ENCODE assay signal across 19 cellular contexts in genomic region chr11:58742981-58743880, GRCh38. TPM values are rescaled to one million over a fixed set of nuclear protein-coding genes. Genes with fewer than 3 reads are reported as not detected.
DNase-seq lines count a peak whose midpoint lies in the region; ATAC-seq, FAIRE-seq and TF ChIP-seq lines count a peak whose summit lies in the region.
"Had no signal": no experiment of that assay in that cellular context is flagged by ENCODE, and none has a peak within 500 bp of the region (broad histone marks: within the 10 kb centered on the region; RNA-seq: fewer than 3 reads in every experiment).

No MANE protein-coding gene starts in this region.

- intact Hi-C loops in HepG2 (cut with micrococcal nuclease; ENCODE audit: unreplicated experiment) (no loop called here), right lobe of liver (cut with DNase I) (no loop called here)
- intact Hi-C loops in CD4-positive, alpha-beta memory T cell (cut with micrococcal nuclease) = no loop called here
- intact Hi-C loops in activated T-helper 1 cell treated with anti-CD3 and anti-CD28 coated beads, Interleukin-12 subunit alpha, Interleukin-12 subunit beta, Interleukin-2, Interleukin-4 antibody, amounts not matched to agents 30 ng/mL and 10 ng/mL and 1 ng/mL, durations not matched to agents 14 hours and 24 hours and 36 hours (cut with micrococcal nuclease) = no loop called here

- no peak overlapping the region for H3K4ac ChIP-seq in H1 (replicated peaks; ENCODE audit: insufficient read length, low read depth, low read length)

- no peak overlapping the region for H3K18ac ChIP-seq in H1 (ENCODE audit: extremely low read depth, low read length)

- H2BK12ac ChIP-seq in H1 (ENCODE audit: low read depth, low read length) = no peak overlapping the region

- H2BK5ac ChIP-seq in H1 (ENCODE audit: low read depth, low read length) = no peak overlapping the region

- CTCF ChIA-PET in HepG2 (lab: Yijun Ruan, JAX; ENCODE audit: low intra/inter-chr PET ratio, low total read pairs) (no interaction called here), H1 (lab: Charles Lee; ENCODE audit: partially characterized antibody) (interaction anchor here (0.7 kb wide), 1 partner anchor 37 kb away, joined by 3 read pairs; no protein-coding TSS in a partner anchor)
- CTCF ChIA-PET in CD4-positive, alpha-beta memory T cell (lab: Charles Lee; ENCODE audit: partially characterized antibody) = no interaction called here

- H3K27ac ChIP-seq in HepG2 (ENCODE audit: extremely low read length, insufficient read depth, low read length) = no peak overlapping the region
- H3K27ac ChIP-seq in right lobe of liver = no peak overlapping the region
- no peak overlapping the region for H3K27ac ChIP-seq in H1 (ENCODE audit: low read depth, low read length)
- H3K27ac ChIP-seq in CD4-positive, alpha-beta memory T cell (ENCODE audit: low read depth, low read length) = no peak overlapping the region
- H3K27ac ChIP-seq: breast epithelium, hepatocyte had no signal

- H3K27me3 ChIP-seq in HepG2 (ENCODE audit: control insufficient read depth in 1 of 2, insufficient read depth in 2 of 2, low read length in 2 of 2) (peaks cover 0 to 1% of the 10 kb centered on the region in 2 experiments; a peak in 1 of 5 replicates), right lobe of liver (no peaks in the 10 kb centered on the region), H1 (replicated peaks in 1 of 4; ENCODE audit: control insufficient read depth in 3 of 4, extremely low read depth in 1 of 4, insufficient read depth in 3 of 4, low read length in 3 of 4) (no peaks in the 10 kb centered on the region)
- H3K27me3 ChIP-seq in CD4-positive, alpha-beta memory T cell (ENCODE audit: insufficient read depth, low read length) = no peaks in the 10 kb centered on the region
- H3K27me3 ChIP-seq: breast epithelium, hepatocyte had no signal

- H2BK20ac ChIP-seq in H1 (ENCODE audit: low read length) = no peak overlapping the region

- H4K20me1 ChIP-seq in HepG2 (ENCODE audit: insufficient read depth, low read length) = no peaks in the 10 kb centered on the region
- H4K20me1 ChIP-seq in H1 (replicated peaks in 1 of 2; ENCODE audit: control insufficient read depth in 1 of 2, insufficient read depth in 2 of 2, low read length in 2 of 2) = no peaks in the 10 kb centered on the region

- H3K79me2 ChIP-seq in HepG2 (ENCODE audit: insufficient read depth, low read length) = no peaks in the 10 kb centered on the region
- H3K79me2 ChIP-seq in H1 (ENCODE audit: control insufficient read depth in 1 of 2, insufficient read depth in 2 of 2, low read length in 2 of 2) = no peaks in the 10 kb centered on the region
- H3K79me2 ChIP-seq: hepatocyte had no signal

- no peak overlapping the region for H2AK5ac ChIP-seq in H1 (ENCODE audit: low read depth, low read length)

- in situ Hi-C loops in HepG2 (cut with HindIII; ENCODE audit: extremely low pct_ligation_motif_present, low pct_unique_long_range_greater_than_20kb) = no loop called here

- H3K36me3 Mint-ChIP-seq in CD4-positive, alpha-beta memory T cell = peaks cover 0 to 5% of the 10 kb centered on the region in 2 donors
- H3K36me3 Mint-ChIP-seq in activated T-helper 1 cell treated with anti-CD3 and anti-CD28 coated beads, Interleukin-12 subunit alpha, Interleukin-12 subunit beta, Interleukin-2, Interleukin-4 antibody, amounts not matched to agents 30 ng/mL and 10 ng/mL and 1 ng/mL, durations not matched to agents 14 hours and 24 hours and 36 hours (ENCODE audit: low read depth) = no peaks in the 10 kb centered on the region

- no peak overlapping the region for H4K5ac ChIP-seq in H1 (ENCODE audit: insufficient read length, low read depth, low read length)

- TF ChIP-seq CTCF in HepG2 (CRISPR knock-in tag; IDR thresholded peaks at IDR 0.05) = peak; percentile 9; the same call in 1 of the 2 replicates
- no peak for TF ChIP-seq CTCF in right lobe of liver (IDR thresholded peaks at IDR 0.05)
- peak in 2 of 3 experiments; percentile 9 to 28; a peak in 2 of 4 replicates for TF ChIP-seq CTCF in H1 (IDR thresholded peaks at IDR 0.05; ENCODE audit: control extremely low read depth in 1 of 3, insufficient read depth in 1 of 3, low read depth in 1 of 3, low read length in 3 of 3)
- peak; percentile 6 for TF ChIP-seq CTCF in retinal pigment epithelial cell (conservative IDR thresholded peaks at IDR 0.05; ENCODE audit: low read depth, low read length)

- TF ChIP-seq POLR2A in HepG2 (IDR thresholded peaks at IDR 0.05; ENCODE audit: insufficient read depth in 1 of 2, low read depth in 2 of 2, low read length in 2 of 2) (no peak), right lobe of liver (IDR thresholded peaks at IDR 0.05) (no peak), H1 (IDR thresholded peaks at IDR 0.05; ENCODE audit: control extremely low read depth in 1 of 2, low read depth in 2 of 2, low read length in 2 of 2) (no peak)

- no peak overlapping the region for H3K27ac Mint-ChIP-seq in CD4-positive, alpha-beta memory T cell
- no peak overlapping the region for H3K27ac Mint-ChIP-seq in activated T-helper 1 cell treated with anti-CD3 and anti-CD28 coated beads, Interleukin-12 subunit alpha, Interleukin-12 subunit beta, Interleukin-2, Interleukin-4 antibody, amounts not matched to agents 30 ng/mL and 10 ng/mL and 1 ng/mL, durations not matched to agents 14 hours and 24 hours and 36 hours
- H3K27ac Mint-ChIP-seq: activated CD4-positive, alpha-beta memory T cell treated with anti-CD3 and anti-CD28 coated beads for 36 hours; activated naive CD8-positive, alpha-beta T cell treated with anti-CD3 and anti-CD28 coated beads, Interleukin-2, amount 10 ng/mL, durations not matched to agents 7 days and 5 days; activated T-cell treated with anti-CD3 and anti-CD28 coated beads, Interleukin-2, amount 50 U/mL, for 72 hours had no signal

- H4K8ac ChIP-seq in H1 (ENCODE audit: extremely low read depth, insufficient read depth, low read length) = no peak overlapping the region

- no peak overlapping the region for H3K56ac ChIP-seq in H1 (replicated peaks; ENCODE audit: insufficient read length, low read depth, low read length)

- H3K79me1 ChIP-seq in H1 (ENCODE audit: low read depth, low read length) = no peaks in the 10 kb centered on the region

- DNase-seq in HepG2 (ENCODE audit: low spot score) = no peak
- no peak for DNase-seq in right lobe of liver
- peak; percentile 23 for DNase-seq in NAMALWA (ENCODE audit: low spot score)
- DNase-seq in H1 (ENCODE audit: low read depth in 1 of 2, low spot score in 2 of 2) = no peak
- no peak for DNase-seq in retinal pigment epithelial cell (ENCODE audit: low read depth)
- no peak for DNase-seq in CD4-positive, alpha-beta memory T cell
- no peak for DNase-seq in NCI-H524 treated with DMSO at 0.1 percent for 48 hours (lab: John Stamatoyannopoulos, UW)
- no peak for DNase-seq in activated T-helper 1 cell treated with anti-CD3 and anti-CD28 coated beads, Interleukin-12 subunit alpha, Interleukin-12 subunit beta, Interleukin-2, Interleukin-4 antibody, amounts not matched to agents 30 ng/mL and 10 ng/mL and 1 ng/mL, durations not matched to agents 14 hours and 24 hours and 36 hours (ENCODE audit: low spot score)
- DNase-seq: activated CD4-positive, alpha-beta memory T cell treated with anti-CD3 and anti-CD28 coated beads for 36 hours; activated naive CD8-positive, alpha-beta T cell treated with anti-CD3 and anti-CD28 coated beads, Interleukin-2, amount 10 ng/mL, durations not matched to agents 7 days and 5 days; activated T-cell treated with anti-CD3 and anti-CD28 coated beads, Interleukin-2, amount 50 U/mL, for 72 hours; NCI-H1694 treated with DMSO at 0.1 percent for 48 hours; NCI-H510A had no signal

- no peak overlapping the region for H4K91ac ChIP-seq in H1 (replicated peaks; ENCODE audit: insufficient read length, low read length)

- TF ChIP-seq RAD21 in HepG2 (CRISPR knock-in tag; IDR thresholded peaks at IDR 0.05) = no peak
- TF ChIP-seq RAD21 in H1 (IDR thresholded peaks at IDR 0.05 in 1 of 2, conservative IDR thresholded peaks at IDR 0.05 in 1 of 2; ENCODE audit: low read depth in 2 of 2, low read length in 2 of 2) = no peak

- H2BK120ac ChIP-seq in H1 (replicated peaks; ENCODE audit: low read depth, low read length) = no peak overlapping the region

- H3K4me3 ChIP-seq in HepG2 (replicated peaks in 1 of 3; ENCODE audit: insufficient read depth in 1 of 3, low read depth in 2 of 3, low read length in 3 of 3) (no peak overlapping the region), right lobe of liver (no peak overlapping the region), H1 (ENCODE audit: extremely low read depth in 1 of 4, insufficient read depth in 2 of 4, low read depth in 3 of 4, low read length in 4 of 4) (no peak overlapping the region), retinal pigment epithelial cell (ENCODE audit: low read length) (no peak overlapping the region)
- no peak overlapping the region for H3K4me3 ChIP-seq in CD4-positive, alpha-beta memory T cell (ENCODE audit: low read length in 2 of 2)
- H3K4me3 ChIP-seq: breast epithelium, hepatocyte had no signal

- H3K36me3 ChIP-seq in HepG2 (replicated peaks in 1 of 2; ENCODE audit: control insufficient read depth in 1 of 2, insufficient read depth in 2 of 2, low read length in 2 of 2) (no peaks in the 10 kb centered on the region), right lobe of liver (no peaks in the 10 kb centered on the region), H1 (ENCODE audit: control insufficient read depth in 2 of 4, insufficient read depth in 4 of 4, low read length in 3 of 4) (no peaks in the 10 kb centered on the region)
- no peaks in the 10 kb centered on the region for H3K36me3 ChIP-seq in CD4-positive, alpha-beta memory T cell (ENCODE audit: insufficient read depth, low read length)
- H3K36me3 ChIP-seq: breast epithelium had no signal

- H3K23ac ChIP-seq in H1 (ENCODE audit: insufficient read length) = no peak overlapping the region

- no peak overlapping the region for H3K4me3 Mint-ChIP-seq in CD4-positive, alpha-beta memory T cell
- no peak overlapping the region for H3K4me3 Mint-ChIP-seq in activated T-helper 1 cell treated with anti-CD3 and anti-CD28 coated beads, Interleukin-12 subunit alpha, Interleukin-12 subunit beta, Interleukin-2, Interleukin-4 antibody, amounts not matched to agents 30 ng/mL and 10 ng/mL and 1 ng/mL, durations not matched to agents 14 hours and 24 hours and 36 hours
- H3K4me3 Mint-ChIP-seq: activated CD4-positive, alpha-beta memory T cell treated with anti-CD3 and anti-CD28 coated beads for 36 hours; activated naive CD8-positive, alpha-beta T cell treated with anti-CD3 and anti-CD28 coated beads, Interleukin-2, amount 10 ng/mL, durations not matched to agents 7 days and 5 days; activated T-cell treated with anti-CD3 and anti-CD28 coated beads, Interleukin-2, amount 50 U/mL, for 72 hours had no signal

- H3K9me3 ChIP-seq in HepG2 (ENCODE audit: low read length) = peaks cover 33% of the 10 kb centered on the region
- H3K9me3 ChIP-seq in right lobe of liver = no peaks in the 10 kb centered on the region
- H3K9me3 ChIP-seq in H1 (ENCODE audit: insufficient read depth in 2 of 2, low read depth in 1 of 2, low read length in 1 of 2) = peaks cover 40 to 48% of the 10 kb centered on the region in 2 experiments
- H3K9me3 ChIP-seq in CD4-positive, alpha-beta memory T cell (ENCODE audit: control insufficient read depth in 1 of 2, low read length in 2 of 2) = peaks cover 0 to 5% of the 10 kb centered on the region in 2 donors

- H2BK15ac ChIP-seq in H1 (ENCODE audit: low read length) = no peak overlapping the region

- H3K4me2 ChIP-seq in HepG2 (ENCODE audit: low read depth, low read length) (no peak overlapping the region), H1 (ENCODE audit: insufficient read depth in 1 of 2, low read depth in 2 of 2, low read length in 2 of 2) (no peak overlapping the region)
- H3K4me2 ChIP-seq: hepatocyte had no signal

- H3K14ac ChIP-seq in H1 (ENCODE audit: insufficient read length) = no peak overlapping the region

- no peak overlapping the region for H3K9ac ChIP-seq in HepG2 (ENCODE audit: insufficient read depth, low read depth, low read length)
- H3K9ac ChIP-seq in H1 (replicated peaks in 1 of 4; ENCODE audit: extremely low read depth in 1 of 4, low read depth in 3 of 4, low read length in 3 of 4) = no peak overlapping the region

- H3K4me1 ChIP-seq in HepG2 (ENCODE audit: insufficient read depth, low read length) = no peaks in the 10 kb centered on the region
- no peaks in the 10 kb centered on the region for H3K4me1 ChIP-seq in right lobe of liver
- H3K4me1 ChIP-seq in H1 (replicated peaks in 1 of 4; ENCODE audit: control insufficient read depth in 3 of 4, insufficient read depth in 4 of 4, low read length in 3 of 4) = no peaks in the 10 kb centered on the region
- no peaks in the 10 kb centered on the region for H3K4me1 ChIP-seq in CD4-positive, alpha-beta memory T cell (ENCODE audit: insufficient read depth, low read length)
- H3K4me1 ChIP-seq: breast epithelium had no signal

- H3K23me2 ChIP-seq in H1 (ENCODE audit: low read depth, low read length) = no peaks in the 10 kb centered on the region

- WGBS in HepG2 (ENCODE audit: low lambda C conversion rate) = 6% methylated on average over 3 of the region's 3 CpGs
- 44% methylated on average over 3 of the region's 3 CpGs for WGBS in right lobe of liver (ENCODE audit: insufficient coverage, low coverage, low lambda C conversion rate, missing lambda C conversion rate)
- WGBS in H1 (ENCODE audit: extremely low coverage in 1 of 2, insufficient coverage in 1 of 2, insufficient read length in 1 of 2, insufficient replicate concordance in 2 of 2, low coverage in 1 of 2, low lambda C conversion rate in 2 of 2, missing lambda C conversion rate in 1 of 2), 2 experiments = 51% methylated on average over 3 of the region's 3 CpGs; no CpG with 5 or more reads in 1 of the 2 experiments

- H2AFZ ChIP-seq in HepG2 (ENCODE audit: low read length) = no peak overlapping the region
- no peak overlapping the region for H2AFZ ChIP-seq in H1 (ENCODE audit: low read length)
- H2AFZ ChIP-seq: hepatocyte had no signal

- ATAC-seq in HepG2 (no peak), right lobe of liver (no peak)
- ATAC-seq: esophagus mucosa, sciatic nerve had no signal

- FAIRE-seq in HepG2 (lab: Jason Lieb, UNC) (no peak), H1 (lab: Jason Lieb, UNC) (no peak)

- no peaks in the 10 kb centered on the region for H3K4me1 Mint-ChIP-seq in CD4-positive, alpha-beta memory T cell
- peaks cover 6% of the 10 kb centered on the region for H3K4me1 Mint-ChIP-seq in activated T-helper 1 cell treated with anti-CD3 and anti-CD28 coated beads, Interleukin-12 subunit alpha, Interleukin-12 subunit beta, Interleukin-2, Interleukin-4 antibody, amounts not matched to agents 30 ng/mL and 10 ng/mL and 1 ng/mL, durations not matched to agents 14 hours and 24 hours and 36 hours (ENCODE audit: low read depth)

- TF ChIP-seq EP300 in HepG2 (IDR thresholded peaks at IDR 0.05; ENCODE audit: low read depth in 2 of 2, low read length in 2 of 2) (no peak), HepG2 (CRISPR knock-in tag; IDR thresholded peaks at IDR 0.05; ENCODE audit: borderline replicate concordance) (no peak), H1 (IDR thresholded peaks at IDR 0.05; ENCODE audit: borderline replicate concordance in 1 of 2, low read depth in 2 of 2, low read length in 2 of 2) (no peak)

- POLR2A ChIA-PET in HepG2 (lab: Yijun Ruan, JAX) (no interaction called here), H1 (lab: Charles Lee; ENCODE audit: partially characterized antibody) (no interaction called here)
- POLR2A ChIA-PET in CD4-positive, alpha-beta memory T cell (lab: Charles Lee; ENCODE audit: partially characterized antibody) = no interaction called here

- H3K27me3 Mint-ChIP-seq in CD4-positive, alpha-beta memory T cell = peaks cover 4 to 12% of the 10 kb centered on the region in 2 donors
- peaks cover 2% of the 10 kb centered on the region for H3K27me3 Mint-ChIP-seq in activated T-helper 1 cell treated with anti-CD3 and anti-CD28 coated beads, Interleukin-12 subunit alpha, Interleukin-12 subunit beta, Interleukin-2, Interleukin-4 antibody, amounts not matched to agents 30 ng/mL and 10 ng/mL and 1 ng/mL, durations not matched to agents 14 hours and 24 hours and 36 hours (ENCODE audit: insufficient read depth)
- H3K27me3 Mint-ChIP-seq: activated naive CD8-positive, alpha-beta T cell treated with anti-CD3 and anti-CD28 coated beads, Interleukin-2, amount 10 ng/mL, durations not matched to agents 7 days and 5 days had no signal

- peaks cover 0 to 29% (median 16%) of the 10 kb centered on the region in 8 donors for H3K9me3 Mint-ChIP-seq in CD4-positive, alpha-beta memory T cell
- H3K9me3 Mint-ChIP-seq in activated T-helper 1 cell treated with anti-CD3 and anti-CD28 coated beads, Interleukin-12 subunit alpha, Interleukin-12 subunit beta, Interleukin-2, Interleukin-4 antibody, amounts not matched to agents 30 ng/mL and 10 ng/mL and 1 ng/mL, durations not matched to agents 14 hours and 24 hours and 36 hours = peaks cover 2% of the 10 kb centered on the region

- BruUV-seq in HepG2 (replicated peaks; lab: Mats Ljungman, UMichigan) = no TSS peak

RNA-seq across cellular contexts. Expression of gene GLYAT, which starts 11.5 kb away (rescaled TPM):
- total RNA-seq in HepG2 (2016; rRNA removed; fragmentation: Illumina TruSeq; extraction: Trizol) = not detected in 2 replicates
- not detected in 2 replicates for total RNA-seq in HepG2 (2016; cell fraction: cytosol; rRNA removed; fragmentation: Illumina TruSeq; extraction: Trizol; ENCODE audit: low read depth)
- not detected in 2 replicates for total RNA-seq in HepG2 (2016; cell fraction: insoluble cytoplasmic fraction; rRNA removed; fragmentation: Illumina TruSeq; extraction: Trizol)
- not detected in 2 replicates for total RNA-seq in HepG2 (2016; cell fraction: membrane; rRNA removed; fragmentation: Illumina TruSeq; extraction: Trizol)
- total RNA-seq in HepG2 (2016; cell fraction: nucleus; rRNA removed; fragmentation: Illumina TruSeq; extraction: Trizol) = not detected in 2 replicates
- not detected in 2 replicates for polyA plus RNA-seq in HepG2 (2011; rRNA removed)
- polyA plus RNA-seq in HepG2 (2011; cell fraction: cytosol; rRNA removed) = not detected in 2 replicates
- polyA plus RNA-seq in HepG2 (2011; cell fraction: nucleus; rRNA removed) = not detected in 2 replicates
- not detected in 2 replicates for polyA plus RNA-seq in HepG2 (2012)
- polyA plus RNA-seq in HepG2 (2016; cell fraction: cytosol; fragmentation: Illumina TruSeq; extraction: Trizol; ENCODE audit: low read depth) = not detected in 2 replicates
- not detected in 2 replicates for polyA plus RNA-seq in HepG2 (2016; cell fraction: insoluble cytoplasmic fraction; fragmentation: Illumina TruSeq; extraction: Trizol; ENCODE audit: low read depth)
- polyA plus RNA-seq in HepG2 (2016; cell fraction: membrane; fragmentation: Illumina TruSeq; extraction: Trizol; ENCODE audit: low read depth) = not detected in 2 replicates
- polyA plus RNA-seq in HepG2 (2016; cell fraction: nucleus; fragmentation: Illumina TruSeq; extraction: Trizol; ENCODE audit: insufficient read depth, low read depth) = not detected in 2 replicates
- polyA minus RNA-seq in HepG2 (2011; rRNA and poly(A)+ RNA removed; ENCODE audit: low replicate concordance) = not detected in 2 replicates
- polyA minus RNA-seq in HepG2 (2011; cell fraction: cytosol; rRNA and poly(A)+ RNA removed) = not detected in 2 replicates
- polyA minus RNA-seq in HepG2 (2011; cell fraction: nucleus; rRNA and poly(A)+ RNA removed) = not detected in 2 replicates
- total RNA-seq in right lobe of liver = 100 to 1,000 TPM in 3 of 6 experiments, 10 to 100 TPM in 3; 62.2 to 399 (median 159) TPM
- not detected in 2 replicates for total RNA-seq in H1 (2021; fragmentation: NEBNext Ultra II Directional; extraction: Animal tissue kit (Norgen Biotek cat#: 25700))
- polyA plus RNA-seq in H1 (2011; rRNA removed) = not detected in 2 replicates
- polyA plus RNA-seq in H1 (2011; cell fraction: cytosol; rRNA removed) = not detected
- polyA plus RNA-seq in H1 (2011; cell fraction: nucleus; rRNA removed) = not detected
- not detected in 4 replicates for polyA plus RNA-seq in H1 (2012, experiment 1 of 2)
- not detected for polyA plus RNA-seq in H1 (2012, experiment 2 of 2)
- 0.08 TPM for polyA plus RNA-seq in H1 (2013, experiment 1 of 2)
- polyA plus RNA-seq in H1 (2013, experiment 2 of 2) = 0.02 TPM
- polyA minus RNA-seq in H1 (2011; rRNA and poly(A)+ RNA removed) = 0.22 and 0.76 TPM in 2 replicates
- not detected for polyA minus RNA-seq in H1 (2011; cell fraction: cytosol; rRNA and poly(A)+ RNA removed)
- polyA minus RNA-seq in H1 (2011; cell fraction: nucleus; rRNA and poly(A)+ RNA removed) = not detected
- total RNA-seq in CD4-positive, alpha-beta memory T cell = not detected
- not detected for polyA plus RNA-seq in CD4-positive, alpha-beta memory T cell
- total RNA-seq in activated T-helper 1 cell treated with anti-CD3 and anti-CD28 coated beads, Interleukin-12 subunit alpha, Interleukin-12 subunit beta, Interleukin-2, Interleukin-4 antibody, amounts not matched to agents 30 ng/mL and 10 ng/mL and 1 ng/mL, durations not matched to agents 14 hours and 24 hours and 36 hours = not detected in 2 replicates
- total RNA-seq: activated CD4-positive, alpha-beta memory T cell treated with anti-CD3 and anti-CD28 coated beads for 36 hours; activated naive CD8-positive, alpha-beta T cell treated with anti-CD3 and anti-CD28 coated beads, Interleukin-2, amount 10 ng/mL, durations not matched to agents 7 days and 5 days; activated T-cell treated with anti-CD3 and anti-CD28 coated beads, Interleukin-2, amount 50 U/mL, for 72 hours; dermis microvascular lymphatic vessel endothelial cell; esophagus mucosa; LHCN-M2 had no signal

Comparison
In these comparisons a context has a peak if more than half of its experiments do, and no peak if none do; other contexts are left out.
1. CTCF ChIP-seq: peak in HepG2 (single experiment), H1 (2 of 3) and retinal pigment epithelial cell (single experiment); none in right lobe of liver (0 of 4).
2. RNA of gene GLYAT, which starts 11.5 kb away (total RNA-seq): 62.2 to 399 TPM in right lobe of liver; not detected in H1, not detected in HepG2, not detected in CD4-positive, alpha-beta memory T cell and not detected in activated T-helper 1 cell treated with anti-CD3 and anti-CD28 coated beads, Interleukin-12 subunit alpha, Interleukin-12 subunit beta, Interleukin-2, Interleukin-4 antibody, amounts not matched to agents 30 ng/mL and 10 ng/mL and 1 ng/mL, durations not matched to agents 14 hours and 24 hours and 36 hours; every median in the first group is over 10 times any median in the second.
3. Of the 41 proteins assayed by ChIP-seq in both HepG2 and H1: peak only in HepG2: none; only in H1: none; in both: CTCF; in neither: 40.